In the genomic region with DNA sequence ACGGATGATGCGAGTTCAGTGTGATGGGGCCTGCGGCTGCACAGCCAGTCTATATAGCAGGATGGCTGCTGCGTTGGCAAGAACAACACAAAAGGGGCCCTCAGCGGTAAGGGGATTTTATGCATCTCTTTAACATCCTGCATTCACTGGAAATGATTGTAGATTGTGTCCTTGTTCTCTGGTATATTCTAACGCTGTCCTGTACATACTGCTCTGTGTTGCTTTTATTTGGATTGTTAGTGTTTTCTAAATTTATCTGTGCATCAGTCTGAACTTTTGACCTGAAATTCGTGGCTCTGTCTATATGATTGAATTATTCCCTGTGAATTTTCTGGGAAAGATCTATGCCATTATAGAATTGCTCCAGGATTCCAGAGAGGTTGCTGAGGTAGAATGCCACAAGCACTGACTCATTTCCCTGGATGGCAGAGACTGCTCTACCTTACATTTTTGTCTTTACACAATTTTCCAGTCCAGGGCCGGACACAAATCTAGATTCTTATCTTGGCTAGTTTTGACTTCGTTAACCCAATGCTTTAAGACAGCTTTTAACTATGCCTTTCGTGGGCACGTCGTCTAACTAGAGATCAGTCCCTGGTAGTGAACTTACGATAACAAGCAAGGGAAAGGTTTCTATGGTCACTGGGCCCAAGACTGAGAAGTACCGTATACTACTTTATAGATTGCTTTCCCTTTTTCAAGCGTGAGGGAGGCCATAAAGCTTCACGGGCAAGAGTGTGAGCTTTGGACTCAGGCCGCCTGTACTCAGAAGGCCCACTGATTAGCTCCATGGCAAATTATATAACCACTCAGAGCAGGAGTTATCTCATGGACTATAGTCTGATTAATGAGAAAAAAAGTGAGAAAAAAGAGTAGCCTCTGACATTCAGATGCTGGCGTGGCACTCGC, we compare ENCODE assay signal across 23 cellular contexts. TPM values are rescaled to one million over a fixed set of nuclear protein-coding genes. Genes with fewer than 3 reads are reported as not detected.
DNase-seq lines count a peak whose midpoint lies in the region; ATAC-seq and TF ChIP-seq lines count a peak whose summit lies in the region.
"Had no signal": no experiment of that assay in that cellular context is flagged by ENCODE, and none has a peak within 500 bp of the region (broad histone marks: within the 10 kb centered on the region; RNA-seq: fewer than 3 reads in every experiment).

A gene with protein sequence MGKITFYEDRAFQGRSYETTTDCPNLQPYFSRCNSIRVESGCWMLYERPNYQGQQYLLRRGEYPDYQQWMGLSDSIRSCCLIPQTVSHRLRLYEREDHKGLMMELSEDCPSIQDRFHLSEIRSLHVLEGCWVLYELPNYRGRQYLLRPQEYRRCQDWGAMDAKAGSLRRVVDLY (minus strand): TSS at position 25 of the 909 bp plus-strand sequence. CDS start 36 bp downstream, outside the sequence.

- no peak within 1 kb of the TSS for H3K27ac ChIP-seq in Panc1 (ENCODE audit: low read length)
- H3K27ac ChIP-seq in duodenal mucosa (ENCODE audit: low read depth, low read length), result peak within 1 kb of the TSS; percentile 27
- peak within 1 kb of the TSS; percentile 39 for H3K27ac ChIP-seq in muscle layer of duodenum (ENCODE audit: low read length)
- H3K27ac ChIP-seq: lower lobe of right lung, SK-N-MC had no signal

- DNase-seq in Daoy (ENCODE audit: low read depth) (peak; percentile 17), Panc1 (ENCODE audit: low read depth, low spot score) (no peak), NK-92 (lab: John Stamatoyannopoulos, UW; ENCODE audit: unreplicated experiment) (no peak), COR-L47 (lab: John Stamatoyannopoulos, UW) (no peak), DMS153 (lab: John Stamatoyannopoulos, UW) (no peak)
- DNase-seq: activated CD4-positive, alpha-beta T cell treated with anti-CD3 and anti-CD28 coated beads, Interleukin-2, amount 50 U/mL, for 48 hours; activated naive CD8-positive, alpha-beta T cell treated with anti-CD3 and anti-CD28 coated beads, Interleukin-2, amount 10 ng/mL, durations not matched to agents 7 days and 5 days; activated T-cell treated with anti-CD3 and anti-CD28 coated beads, Interleukin-2, amount 50 U/mL, for 72 hours; CD8-positive, alpha-beta T cell; lower lobe of right lung; MG63; natural killer cell; NCI-H187; NCI-H446 treated with DMSO at 0.1 percent for 48 hours; retina had no signal

- BruUV-seq in Panc1 (replicated peaks; lab: Mats Ljungman, UMichigan), result no TSS peak

- peak; percentile 34; the same call in 1 of the 2 replicates for ATAC-seq in Panc1
- no peak for ATAC-seq in activated CD4-positive, CD25-positive, alpha-beta regulatory T cell treated with anti-CD3 and anti-CD28 coated beads, Interleukin-2, amount 50 U/mL, for 24 hours
- ATAC-seq: activated T-cell treated with anti-CD3 and anti-CD28 coated beads, Interleukin-2, amount 50 U/mL, for 72 hours; CD8-positive, alpha-beta T cell; GM12878; lower lobe of right lung; natural killer cell had no signal

- H3K27me3 ChIP-seq in Panc1 (ENCODE audit: control insufficient read depth, insufficient read depth, low read length), result no peaks in the 10 kb centered on the region
- no peaks in the 10 kb centered on the region for H3K27me3 ChIP-seq in duodenal mucosa (ENCODE audit: control insufficient read depth in 1 of 2, insufficient read depth in 2 of 2, low read length in 2 of 2)
- H3K27me3 ChIP-seq in muscle layer of duodenum (ENCODE audit: low read depth, low read length), result no peaks in the 10 kb centered on the region
- H3K27me3 ChIP-seq: MG63 had no signal

- no peak for TF ChIP-seq CTCF in Panc1 (IDR thresholded peaks at IDR 0.05)

- POLR2A ChIA-PET in Panc1 (lab: Charles Lee), result no interaction called here

- intact Hi-C loops in Panc1 (cut with micrococcal nuclease; ENCODE audit: unreplicated experiment), result no loop called here

- peak within 1 kb of the TSS in 1 of 2 donors; percentile 21 for H3K9ac ChIP-seq in duodenal mucosa (ENCODE audit: low read depth in 1 of 2, low read length in 2 of 2)

- CTCF ChIA-PET in Panc1 (lab: Charles Lee), result no interaction called here

- H3K4me3 ChIP-seq in Panc1 (ENCODE audit: low read depth in 2 of 2, low read length in 2 of 2) (no peak within 1 kb of the TSS), duodenal mucosa (ENCODE audit: low read depth in 1 of 2, low read length in 2 of 2) (no peak within 1 kb of the TSS), muscle layer of duodenum (ENCODE audit: low read depth in 1 of 2, low read length in 2 of 2) (no peak within 1 kb of the TSS)
- H3K4me3 ChIP-seq: GM12878, lower lobe of right lung, MG63, SK-N-MC had no signal

- no peaks in the 10 kb centered on the region for H3K36me3 ChIP-seq in Panc1 (ENCODE audit: control insufficient read depth, insufficient read depth, low read length)
- H3K36me3 ChIP-seq in duodenal mucosa (ENCODE audit: control insufficient read depth in 1 of 2, insufficient read depth in 2 of 2, low read length in 2 of 2), result no peaks in the 10 kb centered on the region
- no peaks in the 10 kb centered on the region for H3K36me3 ChIP-seq in muscle layer of duodenum (ENCODE audit: control insufficient read depth in 1 of 2, insufficient read depth in 2 of 2, low read length in 2 of 2)
- H3K36me3 ChIP-seq: lower lobe of right lung, MG63 had no signal

- in situ Hi-C loops in Panc1 (cut with HindIII; ENCODE audit: low pct_unique_long_range_greater_than_20kb, low sequenced_read_pairs), result no loop called here

- no peaks in the 10 kb centered on the region for H3K9me3 ChIP-seq in Panc1 (ENCODE audit: control insufficient read depth, insufficient read depth, low read depth, low read length)
- no peaks in the 10 kb centered on the region for H3K9me3 ChIP-seq in duodenal mucosa (ENCODE audit: control insufficient read depth in 1 of 2, low read length in 2 of 2)
- no peaks in the 10 kb centered on the region for H3K9me3 ChIP-seq in muscle layer of duodenum (ENCODE audit: control insufficient read depth in 1 of 2, low read length in 2 of 2)
- H3K9me3 ChIP-seq: lower lobe of right lung, MG63 had no signal

- no peaks in the 10 kb centered on the region for H3K4me1 ChIP-seq in Panc1 (ENCODE audit: control insufficient read depth, insufficient read depth, low read length)
- H3K4me1 ChIP-seq in duodenal mucosa (ENCODE audit: control insufficient read depth in 1 of 2, insufficient read depth in 2 of 2, low read length in 2 of 2), result peaks cover 30 to 35% of the 10 kb centered on the region in 2 donors
- no peaks in the 10 kb centered on the region for H3K4me1 ChIP-seq in muscle layer of duodenum (ENCODE audit: control insufficient read depth in 1 of 2, insufficient read depth in 2 of 2, low read length in 2 of 2)
- H3K4me1 ChIP-seq: lower lobe of right lung had no signal

RNA-seq across cellular contexts. Expression of the gene that starts here (rescaled TPM):
- total RNA-seq in Daoy (2014; rRNA removed; shearing (Covaris generic)), result not detected in 2 replicates
- total RNA-seq in Panc1 (2021; ENCODE audit: unreplicated experiment), result not detected
- not detected for polyA plus RNA-seq in Panc1 (2012; ENCODE audit: insufficient read length)
- total RNA-seq: activated naive CD8-positive, alpha-beta T cell treated with anti-CD3 and anti-CD28 coated beads, Interleukin-2, amount 10 ng/mL, durations not matched to agents 7 days and 5 days; activated T-cell treated with anti-CD3 and anti-CD28 coated beads, Interleukin-2, amount 50 U/mL, for 72 hours; cardiac septum; CD8-positive, alpha-beta T cell; fibroblast of villous mesenchyme; GM12878; H4; lower lobe of right lung; natural killer cell had no signal
- polyA plus RNA-seq: GM12878 had no signal

Comparison
In these comparisons a context has a peak if more than half of its experiments do, and no peak if none do; other contexts are left out.
1. Peak in DNase-seq in Daoy; RNA of the gene not detected or under 1 TPM.
2. Peak in ATAC-seq in Panc1; RNA of the gene not detected or under 1 TPM.